In genomic region chr1:117610036-117610435, GRCh38 we compare ENCODE assay signal across 14 cellular contexts. TPM values are rescaled to one million over a fixed set of nuclear protein-coding genes. Genes with fewer than 3 reads are reported as not detected.
DNase-seq lines count a peak whose midpoint lies in the region; ATAC-seq, FAIRE-seq and TF ChIP-seq lines count a peak whose summit lies in the region.
"Had no signal": no experiment of that assay in that cellular context is flagged by ENCODE, and none has a peak within 500 bp of the region (broad histone marks: within the 10 kb centered on the region; RNA-seq: fewer than 3 reads in every experiment).

No MANE protein-coding gene starts in this region.

- H3K4me3 ChIP-seq in right atrium auricular region, result no peak overlapping the region
- no peak overlapping the region for H3K4me3 ChIP-seq in coronary artery
- H3K4me3 ChIP-seq in vagina, result peak overlapping the region; percentile 10 to 23
- H3K4me3 ChIP-seq: prostate gland had no signal

- H3K27ac ChIP-seq in right atrium auricular region, result peak overlapping the region; percentile 84 to 89
- peak overlapping the region in 1 of 2 donors; percentile 61 for H3K27ac ChIP-seq in coronary artery
- H3K27ac ChIP-seq in vagina, result peak overlapping the region; percentile 63
- H3K27ac ChIP-seq: prostate gland had no signal

- H3K4me3 Mint-ChIP-seq in nephron, result peak overlapping the region in 2 of 3 experiments; percentile 29 to 45
- H3K4me3 Mint-ChIP-seq: activated CD4-positive, alpha-beta T cell treated with anti-CD3 and anti-CD28 coated beads, Interleukin-2, amount 10 ng/mL, durations not matched to agents 24 days and 14 days had no signal

- TF ChIP-seq POLR2A in vagina (IDR thresholded peaks at IDR 0.05), result no peak

- H3K36me3 ChIP-seq in right atrium auricular region, result no peaks in the 10 kb centered on the region
- H3K36me3 ChIP-seq in vagina, result no peaks in the 10 kb centered on the region
- H3K36me3 ChIP-seq: prostate gland had no signal

- H3K9me3 Mint-ChIP-seq in nephron, result no peaks in the 10 kb centered on the region
- H3K9me3 Mint-ChIP-seq: activated CD4-positive, alpha-beta T cell treated with anti-CD3 and anti-CD28 coated beads, Interleukin-2, amount 10 ng/mL, durations not matched to agents 24 days and 14 days had no signal

- ATAC-seq in left cardiac atrium (no peak), GM18868 (IDR thresholded peaks at IDR 0.05; ENCODE audit: unreplicated experiment) (no peak)

- H3K36me3 Mint-ChIP-seq in nephron (ENCODE audit: low read depth), result no peaks in the 10 kb centered on the region

- H3K4me1 ChIP-seq in right atrium auricular region (peaks cover 0 to 80% of the 10 kb centered on the region in 2 donors), vagina (peaks cover 44% of the 10 kb centered on the region)

- peak overlapping the region in 2 of 3 experiments; percentile 85 to 91 for H3K27ac Mint-ChIP-seq in nephron
- H3K27ac Mint-ChIP-seq: activated CD4-positive, alpha-beta T cell treated with anti-CD3 and anti-CD28 coated beads, Interleukin-2, amount 10 ng/mL, durations not matched to agents 24 days and 14 days had no signal

- H3K27me3 Mint-ChIP-seq in nephron (ENCODE audit: low read depth), result peaks cover 46% of the 10 kb centered on the region

- H3K27me3 ChIP-seq in right atrium auricular region (no peaks in the 10 kb centered on the region), vagina (no peaks in the 10 kb centered on the region)

- intact Hi-C loops in left cardiac atrium (cut with DNase I), result no loop called here
- intact Hi-C loops in vagina (cut with DNase I), result no loop called here

- no peak for DNase-seq in right atrium auricular region (ENCODE audit: low spot score)
- DNase-seq in left cardiac atrium, result no peak
- peak; percentile 60 for DNase-seq in coronary artery (ENCODE audit: low spot score)
- DNase-seq in vagina (ENCODE audit: extremely low spot score in 2 of 2), result peak in 1 of 2 donors; percentile 43
- no peak for DNase-seq in frontal cortex (ENCODE audit: low spot score in 2 of 2)
- DNase-seq in ACHN, result no peak
- DNase-seq: activated CD4-positive, alpha-beta T cell treated with anti-CD3 and anti-CD28 coated beads, Interleukin-2, amount 10 ng/mL, durations not matched to agents 24 days and 14 days; activated naive CD4-positive, alpha-beta T cell; foreskin fibroblast; NCI-H1417 treated with DMSO at 0.1 percent for 48 hours had no signal

- no peak for TF ChIP-seq CTCF in right atrium auricular region (IDR thresholded peaks at IDR 0.05)
- no peak for TF ChIP-seq CTCF in coronary artery (IDR thresholded peaks at IDR 0.05)
- no peak for TF ChIP-seq CTCF in nephron (IDR thresholded peaks at IDR 0.05; ENCODE audit: unreplicated experiment in 3 of 3)
- no peak for TF ChIP-seq CTCF in vagina (IDR thresholded peaks at IDR 0.05)

- in situ Hi-C loops in ACHN (cut with HindIII; ENCODE audit: low pct_ligation_motif_present, low pct_unique_long_range_greater_than_20kb, low sequenced_read_pairs), result no loop called here

- H3K4me1 Mint-ChIP-seq in nephron, result peaks cover 10% of the 10 kb centered on the region

- no peaks in the 10 kb centered on the region for H3K9me3 ChIP-seq in right atrium auricular region
- no peaks in the 10 kb centered on the region for H3K9me3 ChIP-seq in vagina
- H3K9me3 ChIP-seq: prostate gland had no signal

- no peak for FAIRE-seq in frontal cortex (lab: Jason Lieb, UNC)
- FAIRE-seq: HTR-8/SVneo had no signal

RNA-seq across cellular contexts. Expression of gene TENT5C, which starts 4.2 kb away (rescaled TPM):
- total RNA-seq in right atrium auricular region (10 to 100 TPM; 17.0 to 20.1 TPM), left cardiac atrium (10 to 100 TPM; 16.3 to 21.6 TPM), vagina (4.2 TPM), frontal cortex (4.9 TPM)

Comparison
In these comparisons a context has a peak if more than half of its experiments do, and no peak if none do; other contexts are left out.
1. H3K4me3 ChIP-seq: peak in vagina (2 of 2); none in right atrium auricular region (0 of 2) and coronary artery (single experiment).